ENCODE assay signal across 8 cellular contexts in genomic region chr18:80033181-80034067, GRCh38. TPM values are rescaled to one million over a fixed set of nuclear protein-coding genes. Genes with fewer than 3 reads are reported as not detected.
A peak's percentile ranks its signal among the peaks of the same experiment; 100 is the strongest.
DNase-seq lines count a peak whose midpoint lies in the region; ATAC-seq and FAIRE-seq lines count a peak whose summit lies in the region.

No MANE protein-coding gene starts in this region.

- no peak for FAIRE-seq in frontal cortex (lab: Jason Lieb, UNC)

- peak; percentile 58 for ATAC-seq in GM18502 (IDR thresholded peaks at IDR 0.05; ENCODE audit: poor library complexity, unreplicated experiment)
- peak; percentile 60 for ATAC-seq in HG02678 (IDR thresholded peaks at IDR 0.05; ENCODE audit: unreplicated experiment)
- peak; percentile 70 for ATAC-seq in Right ventricle myocardium superior (ENCODE audit: poor library complexity)

- DNase-seq in NOMO-1 treated with DMSO at 0.1 percent for 48 hours (lab: John Stamatoyannopoulos, UW; ENCODE audit: unreplicated experiment) (peak; percentile 97), activated gamma-delta T cell treated with Interleukin-2 at 50 U/mL for 16 hours (peak; percentile 46), Right ventricle myocardium superior (peak; percentile 91), putamen (ENCODE audit: low spot score) (peak; percentile 76), hepatic stellate cell (ENCODE audit: low spot score) (no peak), frontal cortex (ENCODE audit: low spot score in 2 of 2) (no peak)

- intact Hi-C loops in Right ventricle myocardium superior (cut with DNase I), result loop anchor here (10.0 kb wide), 1 partner anchor 79 kb away; the partner anchor contains the start of gene SLC66A2

RNA-seq across cellular contexts. Expression of gene RBFA, which starts 0.8 kb away (rescaled TPM):
- 19.1 TPM for total RNA-seq in Right ventricle myocardium superior
- 37.1 TPM for total RNA-seq in frontal cortex

RNA-seq across cellular contexts. Expression of gene TXNL4A, which starts 45.1 kb away (rescaled TPM):
- total RNA-seq in Right ventricle myocardium superior (78.2 TPM), frontal cortex (39.1 TPM)

Comparison
In these comparisons a context has a peak if more than half of its experiments do, and no peak if none do; other contexts are left out.
1. DNase-seq: peak in NOMO-1 treated with DMSO at 0.1 percent for 48 hours (single experiment), activated gamma-delta T cell treated with Interleukin-2 at 50 U/mL for 16 hours (single experiment), Right ventricle myocardium superior (single experiment) and putamen (single experiment); none in hepatic stellate cell (single experiment) and frontal cortex (0 of 2).
2. Peak in every context shown above with its lines, with median percentiles within 50 percentile points of each other: ATAC-seq.